ENCODE assay signal across 1 cellular context in genomic region chr6:26378143-26378542, GRCh38.
TF ChIP-seq lines count a peak whose summit lies in the region.

No MANE protein-coding gene starts in this region.

TF ChIP-seq in A549, 52 proteins besides CTCF, POLR2A, EP300 and RAD21:
- peak; percentile 37 for TF ChIP-seq MAFK (IDR thresholded peaks at IDR 0.05; ENCODE audit: partially characterized antibody)
